Comparison of ENCODE assay signal across 8 cellular contexts in the genomic region with DNA sequence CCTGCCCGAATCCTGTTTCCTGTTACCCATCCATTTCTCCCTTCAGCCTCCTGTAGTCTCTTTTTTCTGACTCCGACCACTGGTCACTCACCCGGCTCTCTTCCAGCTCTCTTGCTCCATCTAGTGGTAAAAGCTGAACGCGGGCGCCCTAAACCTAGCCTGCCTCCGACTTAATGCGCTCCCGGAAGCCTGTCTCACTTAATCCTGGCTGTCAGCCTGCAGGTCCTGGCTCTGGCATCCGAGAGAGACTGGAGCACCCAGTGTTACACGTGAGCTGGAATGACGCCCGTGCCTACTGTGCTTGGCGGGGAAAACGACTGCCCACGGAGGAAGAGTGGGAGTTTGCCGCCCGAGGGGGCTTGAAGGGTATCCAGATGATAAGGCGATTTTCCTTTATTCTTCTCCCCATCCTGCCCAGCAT.
A peak's percentile ranks its signal among the peaks of the same experiment; 100 is the strongest.
DNase-seq lines count a peak whose midpoint lies in the region; ATAC-seq and TF ChIP-seq lines count a peak whose summit lies in the region.

No MANE protein-coding gene starts in this region.

- H4K20me1 ChIP-seq in DOHH2 (ENCODE audit: control insufficient read depth, insufficient read depth, low read depth, low read length) = no peaks in the 10 kb centered on the region

- H3K4me1 ChIP-seq in DOHH2 (ENCODE audit: control insufficient read depth, low read length) = peaks cover 4% of the 10 kb centered on the region

- no peak overlapping the region for H3K27ac ChIP-seq in DOHH2 (ENCODE audit: low read depth, low read length)

- no peaks in the 10 kb centered on the region for H3K27me3 ChIP-seq in DOHH2 (ENCODE audit: control insufficient read depth, low read length)

- H3K36me3 ChIP-seq in DOHH2 (ENCODE audit: control insufficient read depth, low read length) = peaks cover 57% of the 10 kb centered on the region

- H3K27me3 Mint-ChIP-seq in nephron progenitor cell (ENCODE audit: low read depth, poor library complexity) = no peaks in the 10 kb centered on the region

- ATAC-seq in GM21529 (IDR thresholded peaks at IDR 0.05; ENCODE audit: unreplicated experiment) = peak; percentile 95

- H3K4me3 Mint-ChIP-seq in nephron progenitor cell = no peak overlapping the region

- H3K4me2 ChIP-seq in DOHH2 (ENCODE audit: low read length) = peak overlapping the region; percentile 3; the same call in 1 of the 2 replicates

- H3K9me2 ChIP-seq in DOHH2 (replicated peaks; ENCODE audit: control insufficient read depth, low read length) = no peaks in the 10 kb centered on the region

- H3K4me1 Mint-ChIP-seq in nephron progenitor cell = peaks cover 6% of the 10 kb centered on the region

- no peaks in the 10 kb centered on the region for H3K79me2 ChIP-seq in DOHH2 (ENCODE audit: control insufficient read depth, low read length)

- H3K27ac Mint-ChIP-seq in nephron progenitor cell = peak overlapping the region; percentile 52

- H3K4me3 ChIP-seq in DOHH2 (ENCODE audit: low read length) = no peak overlapping the region

- no peaks in the 10 kb centered on the region for H3K9me3 Mint-ChIP-seq in nephron progenitor cell

- peak; percentile 91 for DNase-seq in HuH-7 (ENCODE audit: low spot score)
- DNase-seq in OCI-M1 (lab: John Stamatoyannopoulos, UW) = peak; percentile 68
- peak; percentile 69 for DNase-seq in activated T-cell treated with anti-CD3 and anti-CD28 coated beads, Interleukin-2, amount 50 U/mL, for 1 hour
- peak; percentile 71 for DNase-seq in fibroblast of gingiva (ENCODE audit: low read depth)
- DNase-seq in nephron progenitor cell = peak; percentile 83
- peak; percentile 70 for DNase-seq in stromal cell of bone marrow (ENCODE audit: low read depth)

- peaks cover 9% of the 10 kb centered on the region for H3F3A ChIP-seq in DOHH2 (ENCODE audit: control insufficient read depth, insufficient read depth)

- TF ChIP-seq CTCF in DOHH2 (IDR thresholded peaks at IDR 0.05; ENCODE audit: low read depth, low read length, poor library complexity, severe bottlenecking) (peak; percentile 98), nephron progenitor cell (IDR thresholded peaks at IDR 0.05) (peak; percentile 82)

- peaks cover 45% of the 10 kb centered on the region for H3K36me3 Mint-ChIP-seq in nephron progenitor cell (ENCODE audit: low read depth)

- no peaks in the 10 kb centered on the region for H3K9me3 ChIP-seq in DOHH2 (ENCODE audit: control insufficient read depth, insufficient read depth, low read length)
